12 cellular contexts compared by ENCODE assay signal in genomic region chr3:105334138-105334882, GRCh38. TPM values are rescaled to one million over a fixed set of nuclear protein-coding genes. Genes with fewer than 3 reads are reported as not detected.
DNase-seq lines count a peak whose midpoint lies in the region; ATAC-seq and TF ChIP-seq lines count a peak whose summit lies in the region.
"Had no signal": no experiment of that assay in that cellular context is flagged by ENCODE, and none has a peak within 500 bp of the region (broad histone marks: within the 10 kb centered on the region; RNA-seq: fewer than 3 reads in every experiment).

No MANE protein-coding gene starts in this region.

- no peak overlapping the region for H2BK20ac ChIP-seq in IMR-90 (ENCODE audit: low read depth, low read length)

- no peaks in the 10 kb centered on the region for H3K36me3 ChIP-seq in IMR-90 (ENCODE audit: control insufficient read depth, insufficient read depth, low read length)

- no peaks in the 10 kb centered on the region for H3K27me3 ChIP-seq in IMR-90 (ENCODE audit: control insufficient read depth, insufficient read depth, low read length)
- no peaks in the 10 kb centered on the region for H3K27me3 ChIP-seq in CD4-positive, alpha-beta T cell (ENCODE audit: control insufficient read depth, insufficient read depth, low read length)

- in situ Hi-C loops in IMR-90 (cut with MboI; ENCODE audit: low sequenced_read_pairs): no loop called here

- H3K4ac ChIP-seq in IMR-90 (ENCODE audit: low read depth, low read length): no peak overlapping the region

- H3K9ac ChIP-seq in IMR-90 (ENCODE audit: low read depth, low read length): no peak overlapping the region

- H3K4me2 ChIP-seq in IMR-90 (ENCODE audit: low read depth, low read length): no peak overlapping the region

- H4K5ac ChIP-seq in IMR-90 (ENCODE audit: low read depth, low read length): no peak overlapping the region

- no peak overlapping the region for H3K56ac ChIP-seq in IMR-90 (ENCODE audit: extremely low read depth, insufficient read depth, low read length)

- no peaks in the 10 kb centered on the region for H3K79me1 ChIP-seq in IMR-90 (ENCODE audit: low read depth in 1 of 2, low read length in 2 of 2)

- H2BK5ac ChIP-seq in IMR-90 (ENCODE audit: low read depth, low read length, poor library complexity, severe bottlenecking): no peak overlapping the region

- peaks cover 4% of the 10 kb centered on the region for H3K27me3 Mint-ChIP-seq in CD4-positive, alpha-beta T cell
- H3K27me3 Mint-ChIP-seq: memory B cell had no signal

- no peak overlapping the region for H3K14ac ChIP-seq in IMR-90 (replicated peaks; ENCODE audit: low read depth, low read length)

- no peak overlapping the region for H2AFZ ChIP-seq in IMR-90 (replicated peaks; ENCODE audit: low read length, poor library complexity)

- ATAC-seq in GM18868 (IDR thresholded peaks at IDR 0.05; ENCODE audit: unreplicated experiment) (peak; percentile 75), HG02642 (IDR thresholded peaks at IDR 0.05; ENCODE audit: poor library complexity, unreplicated experiment) (peak; percentile 64), IMR-90 (ENCODE audit: low read depth) (peak; percentile 85), GM19324 (IDR thresholded peaks at IDR 0.05; ENCODE audit: low FRiP score, unreplicated experiment) (no peak)
- ATAC-seq in CD4-positive, alpha-beta T cell (ENCODE audit: poor library complexity): no peak

- no peak overlapping the region for H4K91ac ChIP-seq in IMR-90 (ENCODE audit: insufficient read depth, low read depth, low read length)

- TF ChIP-seq POLR2A in IMR-90 (IDR thresholded peaks at IDR 0.05; ENCODE audit: low read depth, low read length): no peak

- no peak for TF ChIP-seq CTCF in IMR-90 (conservative IDR thresholded peaks at IDR 0.05; ENCODE audit: low read depth, low read length)
- TF ChIP-seq CTCF in CD4-positive, alpha-beta T cell (IDR thresholded peaks at IDR 0.05): no peak

- no peaks in the 10 kb centered on the region for H3K36me3 Mint-ChIP-seq in CD4-positive, alpha-beta T cell (ENCODE audit: low read depth)
- H3K36me3 Mint-ChIP-seq: memory B cell had no signal

- no peak overlapping the region for H3K4me3 Mint-ChIP-seq in CD4-positive, alpha-beta T cell
- H3K4me3 Mint-ChIP-seq: memory B cell had no signal

- DNase-seq in IMR-90: peak; percentile 72
- DNase-seq in foreskin melanocyte: peak; percentile 28
- DNase-seq in iPS-NIHi11 (ENCODE audit: low spot score): no peak
- DNase-seq in CD4-positive, alpha-beta T cell: no peak
- no peak for DNase-seq in cerebellar nuclear complex (lab: John Stamatoyannopoulos, UW)
- DNase-seq: activated effector memory CD4-positive, alpha-beta T cell treated with Interleukin-2 at 50 U/mL for 16 hours; erythroblast had no signal

- H2BK15ac ChIP-seq in IMR-90 (ENCODE audit: low read depth, low read length): no peak overlapping the region

- dilution Hi-C loops in IMR-90 (cut with HindIII; ENCODE audit: low sequenced_read_pairs, unreplicated experiment): no loop called here

- H3K23ac ChIP-seq in IMR-90 (ENCODE audit: low read depth, low read length): no peak overlapping the region

- WGBS in IMR-90 (ENCODE audit: extremely low coverage in 2 of 2, insufficient read length in 1 of 2), 2 experiments: no CpG with 5 or more reads among the region's 1 CpG

- H3K9me1 ChIP-seq in IMR-90 (ENCODE audit: insufficient read depth, low read length): no peaks in the 10 kb centered on the region

- H4K20me1 ChIP-seq in IMR-90 (ENCODE audit: insufficient read depth, low read length): no peaks in the 10 kb centered on the region

- no peak overlapping the region for H3K18ac ChIP-seq in IMR-90 (ENCODE audit: low read depth, low read length)

- peak overlapping the region; percentile 75; the same call in 1 of the 2 replicates for H2BK120ac ChIP-seq in IMR-90 (ENCODE audit: low read depth, low read length)

- intact Hi-C loops in IMR-90 (cut with micrococcal nuclease): no loop called here
- intact Hi-C loops in CD4-positive, alpha-beta T cell (cut with DNase I, micrococcal nuclease): no loop called here

- TF ChIP-seq RAD21 in IMR-90 (IDR thresholded peaks at IDR 0.05; ENCODE audit: low read length): no peak

- no peak overlapping the region for H2AK5ac ChIP-seq in IMR-90 (ENCODE audit: low read depth, low read length)

- no peak overlapping the region for H4K8ac ChIP-seq in IMR-90 (ENCODE audit: low read depth in 2 of 2, low read length in 2 of 2)

- H3K4me1 Mint-ChIP-seq in CD4-positive, alpha-beta T cell (ENCODE audit: low read depth): no peaks in the 10 kb centered on the region
- H3K4me1 Mint-ChIP-seq: memory B cell had no signal

- H3K27ac ChIP-seq in IMR-90 (ENCODE audit: insufficient read depth, low read length): no peak overlapping the region
- no peak overlapping the region for H3K27ac ChIP-seq in CD4-positive, alpha-beta T cell (ENCODE audit: low read depth, low read length)
- H3K27ac ChIP-seq: HL-60 had no signal

- no peaks in the 10 kb centered on the region for H3K9me3 Mint-ChIP-seq in CD4-positive, alpha-beta T cell

- H2AK9ac ChIP-seq in IMR-90 (replicated peaks; ENCODE audit: low read depth, low read length, poor library complexity): no peak overlapping the region

- H3K4me1 ChIP-seq in IMR-90 (ENCODE audit: control insufficient read depth, insufficient read depth, low read length): no peaks in the 10 kb centered on the region

- POLR2A ChIA-PET in IMR-90 (lab: Charles Lee; ENCODE audit: unreplicated experiment): no interaction called here
- POLR2A ChIA-PET in CD4-positive, alpha-beta T cell (lab: Charles Lee): no interaction called here

- no peak overlapping the region for H3K4me3 ChIP-seq in IMR-90 (ENCODE audit: insufficient read depth, low read depth, low read length)

- CTCF ChIA-PET in IMR-90 (lab: Yijun Ruan, JAX): no interaction called here
- CTCF ChIA-PET in CD4-positive, alpha-beta T cell (lab: Charles Lee): interaction anchor here (0.7 kb wide), 1 partner anchor 11 kb away, joined by 3 read pairs; no protein-coding TSS in a partner anchor

- BruUV-seq in IMR-90 (replicated peaks; lab: Mats Ljungman, UMichigan): no TSS peak

- H3K9me3 ChIP-seq in IMR-90 (ENCODE audit: control insufficient read depth, insufficient read depth, low read length): no peaks in the 10 kb centered on the region
- no peaks in the 10 kb centered on the region for H3K9me3 ChIP-seq in CD4-positive, alpha-beta T cell (ENCODE audit: control insufficient read depth, low read length)

- H3K27ac Mint-ChIP-seq in CD4-positive, alpha-beta T cell: no peak overlapping the region
- H3K27ac Mint-ChIP-seq: memory B cell had no signal

TF ChIP-seq in IMR-90, 13 proteins besides CTCF, POLR2A, EP300 and RAD21:
- no peak for TF ChIP-seq RFX5 (IDR thresholded peaks at IDR 0.05; ENCODE audit: low read depth, low read length)
- no peak for TF ChIP-seq USF2 (IDR thresholded peaks at IDR 0.05; ENCODE audit: low read depth, low read length)
- TF ChIP-seq MAFK (IDR thresholded peaks at IDR 0.05; ENCODE audit: low read depth, low read length): no peak
- TF ChIP-seq SMC3 (IDR thresholded peaks at IDR 0.05; ENCODE audit: low read depth, low read length): no peak
- TF ChIP-seq NFE2L2 (IDR thresholded peaks at IDR 0.05; ENCODE audit: low read depth, low read length): no peak
- no peak for TF ChIP-seq ELK1 (IDR thresholded peaks at IDR 0.05; ENCODE audit: borderline replicate concordance, low read depth, low read length)
- TF ChIP-seq CEBPB (IDR thresholded peaks at IDR 0.05; ENCODE audit: low read depth, low read length): no peak
- no peak for TF ChIP-seq BHLHE40 (IDR thresholded peaks at IDR 0.05; ENCODE audit: low read depth, low read length)
- no peak for TF ChIP-seq RCOR1 (IDR thresholded peaks at IDR 0.05; ENCODE audit: insufficient replicate concordance, low read length)
- TF ChIP-seq MAZ (IDR thresholded peaks at IDR 0.05; ENCODE audit: borderline replicate concordance, low read depth, low read length): no peak
- no peak for TF ChIP-seq FOS (IDR thresholded peaks at IDR 0.05; ENCODE audit: low read depth, low read length)
- TF ChIP-seq MXI1 (IDR thresholded peaks at IDR 0.05; ENCODE audit: borderline replicate concordance, low read depth, low read length): no peak
- no peak for TF ChIP-seq CHD1 (IDR thresholded peaks at IDR 0.05; ENCODE audit: low read depth, low read length)

RNA-seq across cellular contexts. Expression of gene ALCAM, which starts 32.4 kb away (rescaled TPM):
- 400 and 423 TPM in 2 replicates for total RNA-seq in IMR-90 (2012; rRNA removed)
- polyA plus RNA-seq in IMR-90 (2012; rRNA removed): 105 and 117 TPM in 2 replicates
- polyA plus RNA-seq in IMR-90 (2012; cell fraction: cytosol; rRNA removed): 32.8 and 49.6 TPM in 2 replicates
- polyA plus RNA-seq in IMR-90 (2012; cell fraction: nucleus; rRNA removed; ENCODE audit: low replicate concordance): 29.9 and 107 TPM in 2 replicates
- total RNA-seq in CD4-positive, alpha-beta T cell: 1 to 10 TPM; 1.6 to 1.9 TPM

Comparison
In these comparisons a context has a peak if more than half of its experiments do, and no peak if none do; other contexts are left out.
1. ATAC-seq: peak in GM18868 (single experiment), HG02642 (single experiment) and IMR-90 (single experiment); none in CD4-positive, alpha-beta T cell (single experiment) and GM19324 (single experiment).
2. DNase-seq: peak in IMR-90 (single experiment) and foreskin melanocyte (single experiment); none in iPS-NIHi11 (single experiment), CD4-positive, alpha-beta T cell (0 of 10) and cerebellar nuclear complex (0 of 2).
3. RNA of gene ALCAM, which starts 32.4 kb away (total RNA-seq): 400 to 423 TPM in IMR-90; 1.6 to 1.9 TPM in CD4-positive, alpha-beta T cell; every median in the first group is over 100 times any median in the second.